Comparison of ENCODE assay signal across 13 cellular contexts in genomic region chr5:107668154-107668932, GRCh38. TPM values are rescaled to one million over a fixed set of nuclear protein-coding genes. Genes with fewer than 3 reads are reported as not detected.
DNase-seq lines count a peak whose midpoint lies in the region; ATAC-seq and TF ChIP-seq lines count a peak whose summit lies in the region.
"Had no signal": no experiment of that assay in that cellular context is flagged by ENCODE, and none has a peak within 500 bp of the region (broad histone marks: within the 10 kb centered on the region; RNA-seq: fewer than 3 reads in every experiment).

No MANE protein-coding gene starts in this region.

- H3K36me3 Mint-ChIP-seq in MCF 10A (ENCODE audit: insufficient read depth, unreplicated experiment): peaks cover 33% of the 10 kb centered on the region
- no peaks in the 10 kb centered on the region for H3K36me3 Mint-ChIP-seq in activated CD8-positive, alpha-beta memory T cell treated with anti-CD3 and anti-CD28 coated beads, Interleukin-2, amount 10 ng/mL, durations not matched to agents 7 days and 5 days

- CTCF ChIA-PET in MCF 10A (lab: Yijun Ruan, JAX): interaction anchor here (0.5 to 3.2 kb wide), 10 partner anchors 13 to 200 kb away, joined by 3 to 8 read pairs (median 3); no protein-coding TSS in a partner anchor
- CTCF ChIA-PET in activated CD8-positive, alpha-beta memory T cell treated with anti-CD3 and anti-CD28 coated beads, Interleukin-2, amount 10 ng/mL, durations not matched to agents 7 days and 5 days (lab: Charles Lee): no interaction called here

- peak overlapping the region; percentile 76 to 87 for H3K27ac ChIP-seq in thoracic aorta
- H3K27ac ChIP-seq: 22Rv1, right lobe of liver had no signal

- H3K4me1 Mint-ChIP-seq in MCF 10A (ENCODE audit: insufficient read depth, unreplicated experiment): peaks cover 10% of the 10 kb centered on the region
- H3K4me1 Mint-ChIP-seq in activated CD8-positive, alpha-beta memory T cell treated with anti-CD3 and anti-CD28 coated beads, Interleukin-2, amount 10 ng/mL, durations not matched to agents 7 days and 5 days: peaks cover 25% of the 10 kb centered on the region

- H3K9me3 ChIP-seq in thoracic aorta: no peaks in the 10 kb centered on the region
- H3K9me3 ChIP-seq: right lobe of liver had no signal

- H3K4me1 ChIP-seq in thoracic aorta (ENCODE audit: control insufficient read depth in 1 of 2, low read depth in 2 of 2): peaks cover 11 to 17% of the 10 kb centered on the region in 2 donors

- POLR2A ChIA-PET in MCF 10A (lab: Yijun Ruan, JAX): interaction anchor here (0.6 to 6.7 kb wide), 17 partner anchors 9 to 1399 kb away, joined by 3 to 205 read pairs (median 4); no protein-coding TSS in a partner anchor

- BruUV-seq in MCF 10A (replicated peaks; lab: Mats Ljungman, UMichigan): TSS peak; percentile 5

- intact Hi-C loops in MCF 10A (cut with micrococcal nuclease): loop anchor here (5.0 kb wide), 1 partner anchor 241 kb away; no protein-coding TSS in a partner anchor

- peak overlapping the region; percentile 93 for H3K27ac Mint-ChIP-seq in MCF 10A (ENCODE audit: low read depth, unreplicated experiment)
- H3K27ac Mint-ChIP-seq in activated CD8-positive, alpha-beta memory T cell treated with anti-CD3 and anti-CD28 coated beads, Interleukin-2, amount 10 ng/mL, durations not matched to agents 7 days and 5 days: no peak overlapping the region
- H3K27ac Mint-ChIP-seq: stimulated activated naive CD8-positive, alpha-beta T cell treated with anti-CD3 and anti-CD28 coated beads, Interleukin-15, amount 100 ng/mL, for 72 hours had no signal

- TF ChIP-seq CTCF in MCF 10A (IDR thresholded peaks at IDR 0.05; ENCODE audit: unreplicated experiment): no peak
- no peak for TF ChIP-seq CTCF in kidney epithelial cell (IDR thresholded peaks at IDR 0.05; ENCODE audit: insufficient read depth, low read length, poor library complexity, severe bottlenecking)
- TF ChIP-seq CTCF in thoracic aorta (IDR thresholded peaks at IDR 0.05): no peak

- no peaks in the 10 kb centered on the region for H3K9me3 Mint-ChIP-seq in MCF 10A (ENCODE audit: unreplicated experiment)
- H3K9me3 Mint-ChIP-seq in activated CD8-positive, alpha-beta memory T cell treated with anti-CD3 and anti-CD28 coated beads, Interleukin-2, amount 10 ng/mL, durations not matched to agents 7 days and 5 days (ENCODE audit: low read depth): no peaks in the 10 kb centered on the region
- H3K9me3 Mint-ChIP-seq: stimulated activated naive CD8-positive, alpha-beta T cell treated with anti-CD3 and anti-CD28 coated beads, Interleukin-15, amount 100 ng/mL, for 72 hours had no signal

- H3K27me3 ChIP-seq in kidney epithelial cell (ENCODE audit: control insufficient read depth, insufficient read depth, low read length) (no peaks in the 10 kb centered on the region), thoracic aorta (replicated peaks; ENCODE audit: insufficient read depth) (no peaks in the 10 kb centered on the region)

- H3K27me3 Mint-ChIP-seq in MCF 10A (ENCODE audit: insufficient read depth, unreplicated experiment): no peaks in the 10 kb centered on the region
- H3K27me3 Mint-ChIP-seq in activated CD8-positive, alpha-beta memory T cell treated with anti-CD3 and anti-CD28 coated beads, Interleukin-2, amount 10 ng/mL, durations not matched to agents 7 days and 5 days: peaks cover 72% of the 10 kb centered on the region

- ATAC-seq in thoracic aorta (ENCODE audit: insufficient number of reproducible peaks, low FRiP score, low read depth) (no peak), GM19351 (IDR thresholded peaks at IDR 0.05; ENCODE audit: unreplicated experiment) (no peak)
- no peak for ATAC-seq in activated CD8-positive, alpha-beta memory T cell treated with anti-CD3 and anti-CD28 coated beads, Interleukin-2, amount 10 ng/mL, durations not matched to agents 7 days and 5 days
- ATAC-seq: stimulated activated naive CD8-positive, alpha-beta T cell treated with anti-CD3 and anti-CD28 coated beads, Interleukin-15, amount 100 ng/mL, for 72 hours had no signal

- peak overlapping the region; percentile 93 for H3K4me3 ChIP-seq in kidney epithelial cell (ENCODE audit: low read depth, low read length)
- H3K4me3 ChIP-seq in thoracic aorta: peak overlapping the region; percentile 77

- H3K4me3 Mint-ChIP-seq in MCF 10A (ENCODE audit: unreplicated experiment): peak overlapping the region; percentile 84
- no peak overlapping the region for H3K4me3 Mint-ChIP-seq in activated CD8-positive, alpha-beta memory T cell treated with anti-CD3 and anti-CD28 coated beads, Interleukin-2, amount 10 ng/mL, durations not matched to agents 7 days and 5 days

- H3K36me3 ChIP-seq in kidney epithelial cell (ENCODE audit: control insufficient read depth, insufficient read depth, low read length): no peaks in the 10 kb centered on the region
- H3K36me3 ChIP-seq in thoracic aorta: no peaks in the 10 kb centered on the region
- H3K36me3 ChIP-seq: right lobe of liver had no signal

- DNase-seq in DMS 273 (lab: John Stamatoyannopoulos, UW; ENCODE audit: unreplicated experiment) (peak; percentile 40), DMS 273 treated with DMSO at 0.1 percent for 48 hours (lab: John Stamatoyannopoulos, UW) (no peak), MCF 10A (ENCODE audit: unreplicated experiment) (no peak), kidney epithelial cell (ENCODE audit: low read depth) (no peak), thoracic aorta (ENCODE audit: low spot score) (no peak), SKM-1 (lab: John Stamatoyannopoulos, UW; ENCODE audit: unreplicated experiment) (no peak)
- DNase-seq in activated CD8-positive, alpha-beta memory T cell treated with anti-CD3 and anti-CD28 coated beads, Interleukin-2, amount 10 ng/mL, durations not matched to agents 7 days and 5 days: no peak
- DNase-seq: erythroblast; SIG-M5; stimulated activated naive CD8-positive, alpha-beta T cell treated with anti-CD3 and anti-CD28 coated beads, Interleukin-15, amount 100 ng/mL, for 72 hours had no signal

RNA-seq across cellular contexts. Expression of gene EFNA5, which starts 2.4 kb away (rescaled TPM):
- total RNA-seq in MCF 10A (2022) (45.8 and 51.2 TPM in 2 replicates), kidney epithelial cell (12.6 and 24.6 TPM in 2 replicates), thoracic aorta (10 to 100 TPM in 1 of 2 donors, 1 to 10 TPM in 1; 6.0 to 13.5 TPM)
- not detected for total RNA-seq in activated CD8-positive, alpha-beta memory T cell treated with anti-CD3 and anti-CD28 coated beads, Interleukin-2, amount 10 ng/mL, durations not matched to agents 7 days and 5 days

Comparison
In these comparisons a context has a peak if more than half of its experiments do, and no peak if none do; other contexts are left out.
1. RNA of gene EFNA5, which starts 2.4 kb away (total RNA-seq): 45.8 to 51.2 TPM in MCF 10A, 6.0 to 13.5 TPM in thoracic aorta and 12.6 to 24.6 TPM in kidney epithelial cell; not detected in activated CD8-positive, alpha-beta memory T cell treated with anti-CD3 and anti-CD28 coated beads, Interleukin-2, amount 10 ng/mL, durations not matched to agents 7 days and 5 days; every median in the first group is over 4 times any median in the second.